20 cellular contexts compared by ENCODE assay signal in genomic region chr22:29710922-29711593, GRCh38. TPM values are rescaled to one million over a fixed set of nuclear protein-coding genes. Genes with fewer than 3 reads are reported as not detected.
DNase-seq lines count a peak whose midpoint lies in the region; ATAC-seq and TF ChIP-seq lines count a peak whose summit lies in the region.
"Had no signal": no experiment of that assay in that cellular context is flagged by ENCODE, and none has a peak within 500 bp of the region (broad histone marks: within the 10 kb centered on the region; RNA-seq: fewer than 3 reads in every experiment).

No MANE protein-coding gene starts in this region.

- H4K5ac ChIP-seq in H9 (ENCODE audit: insufficient read length, low read depth, low read length) = no peak overlapping the region

- H3K23ac ChIP-seq in H9 (ENCODE audit: insufficient read length, low read depth, low read length) = no peak overlapping the region

- H3K4me3 ChIP-seq in SK-N-SH (ENCODE audit: low read depth in 2 of 2, low read length in 1 of 2) = peak overlapping the region in 1 of 2 experiments; percentile 17; a peak in 1 of 4 replicates
- H3K4me3 ChIP-seq: BLaER1, GM23338, ovary, vagina had no signal

- H3K4me2 ChIP-seq in SK-N-SH (no peak overlapping the region), H9 (ENCODE audit: insufficient read depth, insufficient read length, low read length) (no peak overlapping the region)
- H3K4me2 ChIP-seq: BLaER1, GM23338 had no signal

- no peak overlapping the region for H2BK120ac ChIP-seq in H9 (ENCODE audit: low read depth, low read length, poor library complexity, severe bottlenecking)

- H4K8ac ChIP-seq in H9 (replicated peaks; ENCODE audit: insufficient read length, low read depth, low read length) = no peak overlapping the region

- H3K23me2 ChIP-seq in H9 (ENCODE audit: insufficient read length, low read depth, low read length, poor library complexity, severe bottlenecking) = no peaks in the 10 kb centered on the region

- CTCF ChIA-PET in SK-N-SH (lab: Yijun Ruan, JAX) = interaction anchor here (0.6 to 2.8 kb wide), 9 partner anchors 9 to 378 kb away, joined by 3 to 13 read pairs (median 5); no protein-coding TSS in a partner anchor

- H3K36me3 ChIP-seq in SK-N-SH (replicated peaks in 1 of 2; ENCODE audit: control insufficient read depth in 1 of 2, insufficient read depth in 2 of 2, low read length in 1 of 2) = no peaks in the 10 kb centered on the region
- H3K36me3 ChIP-seq: BLaER1, ovary, vagina had no signal

- no peak overlapping the region; a peak in 1 of 7 replicates for H3K27ac Mint-ChIP-seq in H9
- H3K27ac Mint-ChIP-seq: activated CD4-positive, alpha-beta T cell treated with anti-CD3 and anti-CD28 coated beads for 36 hours; GM23338 had no signal

- H3K27me3 ChIP-seq in SK-N-SH (ENCODE audit: insufficient read depth) (no peaks in the 10 kb centered on the region), H9 (ENCODE audit: insufficient read depth, low read length) (no peaks in the 10 kb centered on the region; the same call in 1 of the 2 replicates)
- H3K27me3 ChIP-seq: ovary, vagina had no signal

- H4K20me1 ChIP-seq in SK-N-SH (ENCODE audit: insufficient read depth) = no peaks in the 10 kb centered on the region
- no peaks in the 10 kb centered on the region for H4K20me1 ChIP-seq in H9 (ENCODE audit: control insufficient read depth, insufficient read depth, insufficient read length)

- peaks cover 5 to 11% of the 10 kb centered on the region in 2 experiments for H3K4me1 Mint-ChIP-seq in H9
- H3K4me1 Mint-ChIP-seq: activated CD4-positive, alpha-beta T cell treated with anti-CD3 and anti-CD28 coated beads for 36 hours had no signal

- peak overlapping the region in 1 of 2 experiments; percentile 97; a peak in 2 of 4 replicates for H3K27ac ChIP-seq in SK-N-SH (ENCODE audit: low read depth in 2 of 2, low read length in 1 of 2)
- H3K27ac ChIP-seq in H9 (ENCODE audit: insufficient read length, low read depth, low read length) = no peak overlapping the region
- H3K27ac ChIP-seq: BLaER1, ovary, vagina had no signal

- peaks cover 83% of the 10 kb centered on the region for H3K27me3 Mint-ChIP-seq in H9 (ENCODE audit: low read depth)
- H3K27me3 Mint-ChIP-seq: activated CD4-positive, alpha-beta T cell treated with anti-CD3 and anti-CD28 coated beads for 36 hours had no signal

- no peak overlapping the region for H3K56ac ChIP-seq in H9 (ENCODE audit: insufficient read length, low read depth, low read length)

- POLR2A ChIA-PET in SK-N-SH (lab: Yijun Ruan, JAX) = interaction anchor here (0.7 to 1.7 kb wide), 7 partner anchors 8 to 22 kb away, joined by 3 to 5 read pairs (median 4); partner anchors contain the start of gene CABP7

- H2AFZ ChIP-seq in SK-N-SH (ENCODE audit: low read depth) = no peak overlapping the region
- H2AFZ ChIP-seq in H9 (ENCODE audit: low read length) = no peak overlapping the region
- H2AFZ ChIP-seq: GM23338 had no signal

- H3K18ac ChIP-seq in H9 (ENCODE audit: insufficient read length, low read depth, low read length) = no peak overlapping the region

- no peaks in the 10 kb centered on the region for H3K9me3 ChIP-seq in SK-N-SH
- no peaks in the 10 kb centered on the region for H3K9me3 ChIP-seq in H9 (ENCODE audit: control insufficient read depth, low read depth, low read length)
- H3K9me3 ChIP-seq: BLaER1, ovary, vagina had no signal

- peak; percentile 17; the same call in 1 of the 2 replicates for TF ChIP-seq RAD21 in SK-N-SH (IDR thresholded peaks at IDR 0.05; ENCODE audit: low read length)

- H3K9me3 Mint-ChIP-seq in H9 = no peaks in the 10 kb centered on the region; a peak in 1 of 5 replicates
- H3K9me3 Mint-ChIP-seq: GM23338 had no signal

- H3T11ph ChIP-seq in H9 (ENCODE audit: low read length) = no peak overlapping the region

- no peak overlapping the region for H2BK5ac ChIP-seq in H9 (ENCODE audit: insufficient read length, low read length)

- H3K4me1 ChIP-seq in SK-N-SH (ENCODE audit: control insufficient read depth in 1 of 2, insufficient read depth in 2 of 2, low read depth in 1 of 2, low read length in 1 of 2) (peaks cover 0 to 82% of the 10 kb centered on the region in 2 experiments; a peak in 1 of 4 replicates), H9 (ENCODE audit: insufficient read depth, low read length) (no peaks in the 10 kb centered on the region; the same call in 1 of the 2 replicates)
- H3K4me1 ChIP-seq: vagina had no signal

- no peak for ATAC-seq in GM21529 (IDR thresholded peaks at IDR 0.05; ENCODE audit: unreplicated experiment)
- ATAC-seq in GM18498 (IDR thresholded peaks at IDR 0.05; ENCODE audit: unreplicated experiment) = no peak
- ATAC-seq: activated CD4-positive, alpha-beta T cell treated with anti-CD3 and anti-CD28 coated beads for 36 hours; GM23338 had no signal

- no peaks in the 10 kb centered on the region for H3K79me1 ChIP-seq in H9 (ENCODE audit: insufficient read depth, low read depth, low read length, poor library complexity, severe bottlenecking)

- TF ChIP-seq CTCF in SK-N-SH (IDR thresholded peaks at IDR 0.05) (no peak), H9 (conservative IDR thresholded peaks at IDR 0.05) (no peak)

- no peaks in the 10 kb centered on the region for H3K9me2 ChIP-seq in SK-N-SH

- no peak overlapping the region for H2AK5ac ChIP-seq in H9 (ENCODE audit: insufficient read length, low read length)

- no peak overlapping the region for H3K14ac ChIP-seq in H9 (ENCODE audit: insufficient read depth, low read length)

- WGBS in SK-N-SH (ENCODE audit: low lambda C conversion rate) = 12% methylated on average over 11 of the region's 18 CpGs
- no CpG with 5 or more reads among the region's 18 CpGs for WGBS in H9 (ENCODE audit: extremely low coverage, insufficient read length, low lambda C conversion rate)

- H3K9ac ChIP-seq in SK-N-SH = no peak overlapping the region
- H3K9ac ChIP-seq in H9 (ENCODE audit: extremely low read depth, insufficient read length, low read length) = no peak overlapping the region
- H3K9ac ChIP-seq: BLaER1 had no signal

- no peak overlapping the region for H2BK12ac ChIP-seq in H9 (ENCODE audit: insufficient read length, low read depth, low read length)

- no peaks in the 10 kb centered on the region for H3F3A ChIP-seq in SK-N-SH (replicated peaks; ENCODE audit: insufficient read depth)

- H3K79me2 ChIP-seq in SK-N-SH (ENCODE audit: insufficient read depth) = no peaks in the 10 kb centered on the region
- H3K79me2 ChIP-seq in H9 (ENCODE audit: insufficient read depth, low read length) = no peaks in the 10 kb centered on the region

- H3K4ac ChIP-seq in H9 (ENCODE audit: low read depth, low read length) = no peak overlapping the region

- no peak overlapping the region for H3K4me3 Mint-ChIP-seq in H9
- H3K4me3 Mint-ChIP-seq: activated CD4-positive, alpha-beta T cell treated with anti-CD3 and anti-CD28 coated beads for 36 hours; GM23338 had no signal

- no peaks in the 10 kb centered on the region for H3K36me3 Mint-ChIP-seq in H9 (ENCODE audit: insufficient read depth in 1 of 3, low read depth in 3 of 3)

- no peak overlapping the region for H4K91ac ChIP-seq in H9 (ENCODE audit: insufficient read length, low read depth, low read length)

- DNase-seq in COLO668 (lab: John Stamatoyannopoulos, UW; ENCODE audit: unreplicated experiment) (peak; percentile 67), M059J (ENCODE audit: low read depth) (peak; percentile 74), SK-N-SH (peak; percentile 92), myocyte (ENCODE audit: low read depth) (peak; percentile 96), H9 (no peak)
- DNase-seq in activated CD4-positive, alpha-beta T cell treated with anti-CD3 and anti-CD28 coated beads for 48 hours = no peak
- DNase-seq: activated CD4-positive, alpha-beta T cell treated with anti-CD3 and anti-CD28 coated beads for 36 hours; activated T-cell treated with anti-CD3 and anti-CD28 coated beads, Interleukin-2, amount 50 U/mL, for 48 hours; amniotic stem cell; GF-D8; mesendoderm; ovary had no signal

- H2BK20ac ChIP-seq in H9 (ENCODE audit: low read depth, low read length, poor library complexity, severe bottlenecking) = no peak overlapping the region

- peak in 1 of 2 experiments; percentile 53; a peak in 2 of 4 replicates for TF ChIP-seq EP300 in SK-N-SH (IDR thresholded peaks at IDR 0.05; ENCODE audit: borderline replicate concordance in 1 of 2, low read depth in 1 of 2, low read length in 1 of 2)

- no peak overlapping the region for H2BK15ac ChIP-seq in H9 (ENCODE audit: low read depth, low read length)

TF ChIP-seq in SK-N-SH, 30 proteins besides CTCF, POLR2A, EP300 and RAD21 (continues in another document):
- peak; percentile 94 for TF ChIP-seq FOXJ3 (CRISPR knock-in tag; IDR thresholded peaks at IDR 0.05)
- TF ChIP-seq GATA2 (CRISPR knock-in tag; IDR thresholded peaks at IDR 0.05) = peak; percentile 93
- no peak for TF ChIP-seq RXRA (IDR thresholded peaks at IDR 0.05; ENCODE audit: borderline replicate concordance, low read depth)
- no peak for TF ChIP-seq POLR2AphosphoS5 (IDR thresholded peaks at IDR 0.05; ENCODE audit: low read depth, low read length)
- TF ChIP-seq MXI1 (IDR thresholded peaks at IDR 0.05; ENCODE audit: low read depth, low read length) = peak; percentile 58
- TF ChIP-seq RCOR1 (IDR thresholded peaks at IDR 0.05; ENCODE audit: low read length) = peak; percentile 56; the same call in 1 of the 2 replicates
- peak; percentile 82 for TF ChIP-seq NFIC (IDR thresholded peaks at IDR 0.05; ENCODE audit: borderline replicate concordance)
- peak; percentile 69; the same call in 1 of the 2 replicates for TF ChIP-seq TCF12 (IDR thresholded peaks at IDR 0.05)
- no peak for TF ChIP-seq EZH2phosphoT487 (IDR thresholded peaks at IDR 0.05; ENCODE audit: borderline replicate concordance, low read depth)
- no peak for TF ChIP-seq FOSL2 (IDR thresholded peaks at IDR 0.05; ENCODE audit: borderline replicate concordance, low read depth)
- TF ChIP-seq FOXM1 (IDR thresholded peaks at IDR 0.05; ENCODE audit: low read depth) = no peak

RNA-seq across cellular contexts. Expression of gene CABP7, which starts 8.7 kb away (rescaled TPM):
- 0.52 and 1.7 TPM in 2 replicates for total RNA-seq in M059J (2014; rRNA removed; shearing (Covaris generic))
- 0.72 and 0.73 TPM in 2 replicates for polyA plus RNA-seq in SK-N-SH (2012; rRNA removed)
- polyA plus RNA-seq in SK-N-SH (2012; cell fraction: cytosol; rRNA removed) = 0.42 and 0.55 TPM in 2 replicates
- polyA plus RNA-seq in SK-N-SH (2012; cell fraction: nucleus; rRNA removed) = 1.0 and 1.2 TPM in 2 replicates
- total RNA-seq in myocyte = 0.05 and 0.16 TPM in 2 replicates
- 0.13 TPM for polyA plus RNA-seq in myocyte (2012)
- total RNA-seq in H9 (2021) = 0.81 and 0.83 TPM in 2 replicates
- total RNA-seq: activated CD4-positive, alpha-beta T cell treated with anti-CD3 and anti-CD28 coated beads for 36 hours; dermis microvascular lymphatic vessel endothelial cell; fibroblast of lung; T-helper 2 cell treated with Interferon-gamma antibody and Interleukin-4, amounts not matched to agents 100 ng/mL and 5 ng/mL, for 36 hours; vagina had no signal
- polyA plus RNA-seq: fibroblast of lung had no signal

RNA-seq across cellular contexts. Expression of gene ZMAT5, which starts 55.7 kb away (rescaled TPM):
- total RNA-seq in M059J (2014; rRNA removed; shearing (Covaris generic)) = 19.4 and 27.5 TPM in 2 replicates
- polyA plus RNA-seq in SK-N-SH (2012; rRNA removed) = 33.5 and 35.0 TPM in 2 replicates
- 15.9 and 25.0 TPM in 2 replicates for polyA plus RNA-seq in SK-N-SH (2012; cell fraction: cytosol; rRNA removed)
- 16.8 and 18.9 TPM in 2 replicates for polyA plus RNA-seq in SK-N-SH (2012; cell fraction: nucleus; rRNA removed)
- 37.8 and 44.5 TPM in 2 replicates for total RNA-seq in myocyte
- polyA plus RNA-seq in myocyte (2012) = 36.6 TPM
- 13.4 and 13.9 TPM in 2 replicates for total RNA-seq in H9 (2021)

RNA-seq across cellular contexts. Expression of gene UQCR10, which starts 56.1 kb away (rescaled TPM):
- 126 and 140 TPM in 2 replicates for total RNA-seq in M059J (2014; rRNA removed; shearing (Covaris generic))
- 229 and 248 TPM in 2 replicates for polyA plus RNA-seq in SK-N-SH (2012; rRNA removed)
- 183 and 224 TPM in 2 replicates for polyA plus RNA-seq in SK-N-SH (2012; cell fraction: cytosol; rRNA removed)
- polyA plus RNA-seq in SK-N-SH (2012; cell fraction: nucleus; rRNA removed) = 70.0 and 99.9 TPM in 2 replicates
- total RNA-seq in myocyte = 106 and 140 TPM in 2 replicates
- 279 TPM for polyA plus RNA-seq in myocyte (2012)
- 116 and 124 TPM in 2 replicates for total RNA-seq in H9 (2021)

Comparison
In these comparisons a context has a peak if more than half of its experiments do, and no peak if none do; other contexts are left out.
1. DNase-seq: peak in COLO668 (single experiment), M059J (single experiment), SK-N-SH (single experiment) and myocyte (single experiment); none in H9 (single experiment) and activated CD4-positive, alpha-beta T cell treated with anti-CD3 and anti-CD28 coated beads for 48 hours (single experiment).